16 cellular contexts compared by ENCODE assay signal in genomic region chr1:9836632-9836960, GRCh38. TPM values are rescaled to one million over a fixed set of nuclear protein-coding genes. Genes with fewer than 3 reads are reported as not detected.
DNase-seq lines count a peak whose midpoint lies in the region; ATAC-seq, FAIRE-seq and TF ChIP-seq lines count a peak whose summit lies in the region.
"Had no signal": no experiment of that assay in that cellular context is flagged by ENCODE, and none has a peak within 500 bp of the region (broad histone marks: within the 10 kb centered on the region; RNA-seq: fewer than 3 reads in every experiment).

No MANE protein-coding gene starts in this region.

- H3K4me1 ChIP-seq in breast epithelium (peaks cover 4 to 13% of the 10 kb centered on the region in 2 donors), prostate gland (replicated peaks) (peaks cover 8% of the 10 kb centered on the region)

- peak overlapping the region; percentile 77 to 84 for H3K27ac ChIP-seq in breast epithelium
- peak overlapping the region; percentile 61 to 62 for H3K27ac ChIP-seq in prostate gland
- H3K27ac ChIP-seq: hepatocyte had no signal

- WGBS in prostate gland: 38% methylated on average over 5 of the region's 5 CpGs

- intact Hi-C loops in breast epithelium (cut with DNase I; ENCODE audit: low total_unique reads): no loop called here
- intact Hi-C loops in prostate gland (cut with DNase I): no loop called here

- DNase-seq in COR-L47 (lab: John Stamatoyannopoulos, UW) (peak; percentile 75), NCI-H510A treated with DMSO at 0.1 percent for 48 hours (lab: John Stamatoyannopoulos, UW) (peak; percentile 92), breast epithelium (ENCODE audit: low spot score in 2 of 2) (no peak), prostate gland (ENCODE audit: low spot score) (no peak), GM12891 (ENCODE audit: insufficient read length, low spot score) (no peak), T1000 (lab: John Stamatoyannopoulos, UW) (no peak), GM19240 (ENCODE audit: insufficient read length, low spot score) (no peak)
- DNase-seq: activated CD4-positive, alpha-beta T cell treated with anti-CD3 and anti-CD28 coated beads, Interleukin-2, amount 50 U/mL, for 1 hour; activated T-cell treated with anti-CD3 and anti-CD28 coated beads, Interleukin-2, amount 50 U/mL, for 4 hours; effector CD4-positive, alpha-beta T cell; KBM-7; NCI-H1092; occipital lobe had no signal

- ATAC-seq in HG03521 (IDR thresholded peaks at IDR 0.05; ENCODE audit: unreplicated experiment): no peak
- ATAC-seq: activated naive CD4-positive, alpha-beta T cell treated with anti-CD3 and anti-CD28 coated beads, Interleukin-2, amount 50 U/mL, for 72 hours; activated T-cell treated with anti-CD3 and anti-CD28 coated beads, Interleukin-2, amount 50 U/mL, for 4 hours had no signal

- H3K27me3 ChIP-seq in breast epithelium: no peaks in the 10 kb centered on the region
- H3K27me3 ChIP-seq in prostate gland (replicated peaks; ENCODE audit: insufficient read depth): no peaks in the 10 kb centered on the region
- H3K27me3 ChIP-seq: hepatocyte had no signal

- FAIRE-seq in GM12891 (lab: Jason Lieb, UNC): no peak

- H3K36me3 ChIP-seq in breast epithelium: no peaks in the 10 kb centered on the region
- no peaks in the 10 kb centered on the region for H3K36me3 ChIP-seq in prostate gland

- TF ChIP-seq CTCF in breast epithelium (IDR thresholded peaks at IDR 0.05) (no peak), prostate gland (IDR thresholded peaks at IDR 0.05) (no peak)

- TF ChIP-seq POLR2A in breast epithelium (IDR thresholded peaks at IDR 0.05) (no peak), prostate gland (IDR thresholded peaks at IDR 0.05) (peak; percentile 0), GM12891 (IDR thresholded peaks at IDR 0.05; ENCODE audit: low read depth, low read length) (no peak)

- H3K9me3 ChIP-seq in breast epithelium (no peaks in the 10 kb centered on the region), prostate gland (no peaks in the 10 kb centered on the region)

- H3K4me3 ChIP-seq in breast epithelium (no peak overlapping the region), prostate gland (no peak overlapping the region)
- H3K4me3 ChIP-seq: hepatocyte had no signal

TF ChIP-seq in GM12891, 5 proteins besides CTCF, POLR2A, EP300 and RAD21:
- TF ChIP-seq SPI1 (IDR thresholded peaks at IDR 0.05; ENCODE audit: low read depth, low read length) (no peak), PAX5 (IDR thresholded peaks at IDR 0.05; ENCODE audit: insufficient read depth, low read length, severe bottlenecking) (no peak), POLR2AphosphoS5 (IDR thresholded peaks at IDR 0.05; ENCODE audit: low read depth, low read length) (no peak), TAF1 (IDR thresholded peaks at IDR 0.05; ENCODE audit: low read depth, low read length) (no peak), POU2F2 (IDR thresholded peaks at IDR 0.05; ENCODE audit: low read depth, low read length) (no peak)

RNA-seq across cellular contexts. Expression of gene CLSTN1, which starts 12.8 kb away (rescaled TPM):
- 10 to 100 TPM; 25.4 to 47.5 (median 42.3) TPM for total RNA-seq in breast epithelium
- 100 to 1,000 TPM; 133 to 230 TPM for total RNA-seq in prostate gland
- polyA plus RNA-seq in GM12891 (2012; ENCODE audit: low read depth, missing spikeins): 34.9 TPM

Comparison
In these comparisons a context has a peak if more than half of its experiments do, and no peak if none do; other contexts are left out.
1. DNase-seq: peak in COR-L47 (single experiment) and NCI-H510A treated with DMSO at 0.1 percent for 48 hours (single experiment); none in breast epithelium (0 of 2), prostate gland (single experiment), GM12891 (single experiment), T1000 (single experiment) and GM19240 (single experiment).